21 cellular contexts compared by ENCODE assay signal in the genomic region with DNA sequence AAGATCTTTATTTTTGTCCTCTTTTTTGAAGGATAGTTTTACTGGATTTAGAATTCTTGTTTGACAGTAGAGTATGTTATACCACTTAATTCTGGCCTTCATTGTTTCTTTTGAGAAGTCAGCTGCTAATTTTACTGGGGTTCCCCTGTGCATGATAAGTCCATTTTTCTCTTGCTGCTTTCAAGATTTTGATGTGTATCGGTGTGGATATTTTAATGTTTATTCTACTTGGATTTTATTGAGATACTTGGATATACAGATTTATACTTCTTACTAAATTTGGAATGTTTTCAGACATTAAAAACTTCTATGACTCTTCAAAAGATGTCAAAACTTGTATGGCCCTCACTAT.
"Had no signal": no experiment of that assay in that cellular context is flagged by ENCODE, and none has a peak within 500 bp of the region (broad histone marks: within the 10 kb centered on the region; RNA-seq: fewer than 3 reads in every experiment).

No MANE protein-coding gene starts in this region.

- DNase-seq: activated CD4-positive, alpha-beta T cell treated with anti-CD3 and anti-CD28 coated beads, Interleukin-2, amount 50 U/mL, for 48 hours; activated gamma-delta T cell treated with Interleukin-2 at 50 U/mL for 16 hours; amniotic stem cell; colonic mucosa; dorsolateral prefrontal cortex; hypothalamus; left ventricle myocardium inferior; naive thymus-derived CD8-positive, alpha-beta T cell; small intestine; stimulated activated CD4-positive, alpha-beta T cell treated with anti-CD3 and anti-CD28 coated beads, Interleukin-15, amount 100 ng/mL, for 24 hours; stimulated activated naive CD4-positive, alpha-beta T cell treated with Interleukin-2 at 50 U/mL for 16 hours; substantia nigra; T-helper 2 cell; thyroid gland; upper lobe of right lung; WERI-Rb-1 had no signal

- H2AFZ ChIP-seq: neural progenitor cell had no signal

- H3K4me1 Mint-ChIP-seq: neural progenitor cell had no signal

- H3K27me3 ChIP-seq: colonic mucosa, dorsolateral prefrontal cortex, esophagus muscularis mucosa, neural progenitor cell, thyroid gland, upper lobe of right lung had no signal

- H3K4me3 ChIP-seq: colonic mucosa, dorsolateral prefrontal cortex, esophagus muscularis mucosa, left ventricle myocardium inferior, neural progenitor cell, thyroid gland, upper lobe of right lung had no signal

- H3K9me3 ChIP-seq: esophagus muscularis mucosa, thyroid gland, upper lobe of right lung had no signal

- H3K9ac ChIP-seq: neural progenitor cell had no signal

- ATAC-seq: naive thymus-derived CD8-positive, alpha-beta T cell; sciatic nerve; upper lobe of right lung had no signal

- H3K36me3 ChIP-seq: colonic mucosa, thyroid gland, upper lobe of right lung had no signal

- H3K4me1 ChIP-seq: colonic mucosa, esophagus muscularis mucosa, left ventricle myocardium inferior, neural progenitor cell, thyroid gland, upper lobe of right lung had no signal

- H3K27me3 Mint-ChIP-seq: activated naive CD8-positive, alpha-beta T cell; naive thymus-derived CD8-positive, alpha-beta T cell had no signal

- H3K4me3 Mint-ChIP-seq: activated naive CD8-positive, alpha-beta T cell; activated T-helper 1 cell treated with anti-CD3 and anti-CD28 coated beads, Interleukin-12 subunit alpha, Interleukin-12 subunit beta, Interleukin-2, Interleukin-4 antibody, amounts not matched to agents 30 ng/mL and 10 ng/mL and 1 ng/mL, durations not matched to agents 14 hours and 24 hours and 36 hours; naive thymus-derived CD8-positive, alpha-beta T cell; neural progenitor cell had no signal

- H3K27ac Mint-ChIP-seq: activated naive CD8-positive, alpha-beta T cell; neural progenitor cell had no signal

- H3K4me2 ChIP-seq: neural progenitor cell had no signal
